14 cellular contexts compared by ENCODE assay signal in genomic region chr7:47449810-47450586, GRCh38.
DNase-seq lines count a peak whose midpoint lies in the region; ATAC-seq, FAIRE-seq and TF ChIP-seq lines count a peak whose summit lies in the region.
"Had no signal": no experiment of that assay in that cellular context is flagged by ENCODE, and none has a peak within 500 bp of the region (broad histone marks: within the 10 kb centered on the region; RNA-seq: fewer than 3 reads in every experiment).

No MANE protein-coding gene starts in this region.

- peaks cover 56% of the 10 kb centered on the region for H3K4me1 ChIP-seq in psoas muscle

- H3K9me3 ChIP-seq in psoas muscle, result no peaks in the 10 kb centered on the region

- no peaks in the 10 kb centered on the region for H3K27me3 ChIP-seq in psoas muscle (ENCODE audit: insufficient read depth in 3 of 3, low read length in 2 of 3)

- no peaks in the 10 kb centered on the region for H3K36me3 ChIP-seq in psoas muscle (ENCODE audit: insufficient read depth in 1 of 2, low read depth in 1 of 2)

- DNase-seq in AG09309 (ENCODE audit: low read depth) (peak; percentile 81), RCC 7860 (ENCODE audit: low spot score) (peak; percentile 46), fibroblast of peridontal ligament (ENCODE audit: extremely low read depth) (peak; percentile 49), psoas muscle (no peak), NK-92 (lab: John Stamatoyannopoulos, UW; ENCODE audit: unreplicated experiment) (no peak), SKM-1 treated with dmso at 0.1 percent for 144 hours (lab: John Stamatoyannopoulos, UW; ENCODE audit: unreplicated experiment) (no peak), cortex of kidney (lab: John Stamatoyannopoulos, UW) (no peak), DMS 273 treated with DMSO at 0.1 percent for 48 hours (lab: John Stamatoyannopoulos, UW) (no peak)
- DNase-seq: activated gamma-delta T cell treated with Interleukin-2 at 50 U/mL for 16 hours; CD4-positive, alpha-beta memory T cell; head of caudate nucleus; NCI-H526 had no signal

- ATAC-seq in psoas muscle, result no peak
- ATAC-seq: sciatic nerve had no signal

- WGBS in psoas muscle, 3 donors, result 74 to 86% (median 83%) methylated on average over 11 of the region's 11 CpGs

- H3K4me3 ChIP-seq in AG09309 (ENCODE audit: control insufficient read depth, low read depth, low read length), result no peak overlapping the region
- H3K4me3 ChIP-seq in psoas muscle, result peak overlapping the region; percentile 68

- no peak for TF ChIP-seq CTCF in AG09309 (IDR thresholded peaks at IDR 0.05; ENCODE audit: control insufficient read depth, insufficient read depth, low read depth, low read length, missing control alignments)
- TF ChIP-seq CTCF in psoas muscle (IDR thresholded peaks at IDR 0.05), result no peak

- H3K27ac ChIP-seq in psoas muscle, result peak overlapping the region; percentile 94
- H3K27ac ChIP-seq: HL-60 had no signal

- intact Hi-C loops in psoas muscle (cut with DNase I), result loop anchor here (5.0 to 10.0 kb wide), 3 partner anchors 32 to 125 kb away; no protein-coding TSS in a partner anchor

- FAIRE-seq in RCC 7860 (lab: Jason Lieb, UNC), result peak; percentile 83

Comparison
In these comparisons a context has a peak if more than half of its experiments do, and no peak if none do; other contexts are left out.
1. DNase-seq: peak in AG09309 (single experiment), RCC 7860 (single experiment) and fibroblast of peridontal ligament (single experiment); none in psoas muscle (0 of 2), NK-92 (single experiment), SKM-1 treated with dmso at 0.1 percent for 144 hours (single experiment), cortex of kidney (single experiment) and DMS 273 treated with DMSO at 0.1 percent for 48 hours (single experiment).